In genomic region chr11:27020736-27021135, GRCh38 we compare ENCODE assay signal across 21 cellular contexts. TPM values are rescaled to one million over a fixed set of nuclear protein-coding genes. Genes with fewer than 3 reads are reported as not detected.
A peak's percentile ranks its signal among the peaks of the same experiment; 100 is the strongest.
DNase-seq lines count a peak whose midpoint lies in the region; ATAC-seq and TF ChIP-seq lines count a peak whose summit lies in the region.
"Had no signal": no experiment of that assay in that cellular context is flagged by ENCODE, and none has a peak within 500 bp of the region (broad histone marks: within the 10 kb centered on the region; RNA-seq: fewer than 3 reads in every experiment).

No MANE protein-coding gene starts in this region.

- H3K4me3 ChIP-seq in fibroblast of the aortic adventitia (ENCODE audit: low read depth, low read length) (no peak overlapping the region), tibial nerve (no peak overlapping the region)

- H3K27me3 ChIP-seq in tibial nerve: no peaks in the 10 kb centered on the region

- no peak overlapping the region for H3K27ac ChIP-seq in tibial nerve
- H3K27ac ChIP-seq: C4-2B, HL-60 had no signal

- TF ChIP-seq EP300 in tibial nerve (IDR thresholded peaks at IDR 0.05): no peak

- TF ChIP-seq POLR2A in tibial nerve (IDR thresholded peaks at IDR 0.05): no peak

- H3K36me3 ChIP-seq in tibial nerve: no peaks in the 10 kb centered on the region

- no peaks in the 10 kb centered on the region for H3K9me3 ChIP-seq in tibial nerve
- H3K9me3 ChIP-seq: Caco-2, SK-N-SH had no signal

- H3K4me1 ChIP-seq in tibial nerve: no peaks in the 10 kb centered on the region
- H3K4me1 ChIP-seq: Caco-2 had no signal

- 62 to 70% methylated on average over 2 of the region's 2 CpGs for WGBS in tibial nerve, 2 donors

- no peak for ATAC-seq in GM21717 (IDR thresholded peaks at IDR 0.05; ENCODE audit: unreplicated experiment)
- ATAC-seq: Panc1 had no signal

- peak; percentile 19 for DNase-seq in NCI-H1105 treated with DMSO at 0.1 percent for 48 hours (lab: John Stamatoyannopoulos, UW)
- DNase-seq in NCI-H1105 (lab: John Stamatoyannopoulos, UW): no peak
- DNase-seq in DMS53 treated with DMSO at 0.1 percent for 48 hours (lab: John Stamatoyannopoulos, UW; ENCODE audit: unreplicated experiment): peak; percentile 5
- peak; percentile 75 for DNase-seq in NCI-H446 treated with DMSO at 0.1 percent for 48 hours (lab: John Stamatoyannopoulos, UW)
- DNase-seq in fibroblast of the aortic adventitia (ENCODE audit: low read depth): peak; percentile 52
- no peak for DNase-seq in RKO (ENCODE audit: low spot score)
- DNase-seq in tibial nerve (ENCODE audit: low spot score in 2 of 2): no peak
- DNase-seq: Caco-2, GOT3, NCI-H1048, NCI-H2029 treated with DMSO at 0.1 percent for 48 hours, Right ventricle myocardium superior, SK-N-SH, T-helper 1 cell had no signal

- no peak for TF ChIP-seq CTCF in fibroblast of the aortic adventitia (IDR thresholded peaks at IDR 0.05; ENCODE audit: insufficient read depth, low read length)
- TF ChIP-seq CTCF in tibial nerve (IDR thresholded peaks at IDR 0.05): no peak

RNA-seq across cellular contexts. Expression of gene BBOX1, which starts 19.9 kb away (rescaled TPM):
- not detected in 2 replicates for total RNA-seq in fibroblast of the aortic adventitia (ENCODE audit: low replicate concordance)
- under 1 TPM in 2 of 4 donors, not detected in 2; 0.22 to 0.84 TPM for total RNA-seq in tibial nerve
- total RNA-seq: A172, Caco-2, Daoy, NCI-H460, Right ventricle myocardium superior had no signal

RNA-seq across cellular contexts. Expression of gene FIBIN, which starts 26.8 kb away (rescaled TPM):
- total RNA-seq in fibroblast of the aortic adventitia (ENCODE audit: low replicate concordance): 15.5 and 22.6 TPM in 2 replicates
- 100 to 1,000 TPM; 225 to 528 (median 324) TPM for total RNA-seq in tibial nerve
- total RNA-seq: A172, NCI-H460 had no signal

Comparison
In these comparisons a context has a peak if more than half of its experiments do, and no peak if none do; other contexts are left out.
1. DNase-seq: peak in NCI-H1105 treated with DMSO at 0.1 percent for 48 hours (single experiment), DMS53 treated with DMSO at 0.1 percent for 48 hours (single experiment), NCI-H446 treated with DMSO at 0.1 percent for 48 hours (single experiment) and fibroblast of the aortic adventitia (single experiment); none in NCI-H1105 (single experiment), RKO (single experiment) and tibial nerve (0 of 2).